In genomic region chr9:121625590-121625989, GRCh38 we compare ENCODE assay signal across 20 cellular contexts. TPM values are rescaled to one million over a fixed set of nuclear protein-coding genes. Genes with fewer than 3 reads are reported as not detected.
DNase-seq lines count a peak whose midpoint lies in the region; TF ChIP-seq lines count a peak whose summit lies in the region.
"Had no signal": no experiment of that assay in that cellular context is flagged by ENCODE, and none has a peak within 500 bp of the region (broad histone marks: within the 10 kb centered on the region; RNA-seq: fewer than 3 reads in every experiment).

No MANE protein-coding gene starts in this region.

- WGBS in endodermal cell (ENCODE audit: insufficient coverage in 1 of 2, insufficient read length in 1 of 2), 2 experiments, result 88 to 94% methylated on average over 2 to 3 of the region's 3 CpGs

- H3K36me3 Mint-ChIP-seq in endodermal cell (ENCODE audit: low read depth) (no peaks in the 10 kb centered on the region), nephron (ENCODE audit: low read depth) (no peaks in the 10 kb centered on the region)
- H3K36me3 Mint-ChIP-seq: CD8-positive, alpha-beta T cell had no signal

- H3K9ac ChIP-seq in endodermal cell (ENCODE audit: extremely low read depth, low read length, poor library complexity, severe bottlenecking), result no peak overlapping the region
- no peak overlapping the region for H3K9ac ChIP-seq in Karpas-422 (ENCODE audit: low read length)

- H3K4me3 ChIP-seq in left ventricle myocardium inferior, result no peak overlapping the region
- no peak overlapping the region for H3K4me3 ChIP-seq in endodermal cell (ENCODE audit: low read length)
- H3K4me3 ChIP-seq in Karpas-422 (ENCODE audit: low read length), result no peak overlapping the region
- H3K4me3 ChIP-seq: SJSA1 had no signal

- TF ChIP-seq CTCF in left ventricle myocardium inferior (IDR thresholded peaks at IDR 0.05; ENCODE audit: borderline replicate concordance) (no peak), endodermal cell (conservative IDR thresholded peaks at IDR 0.05) (no peak), nephron (IDR thresholded peaks at IDR 0.05; ENCODE audit: unreplicated experiment in 3 of 3) (no peak)

- H3K4me3 Mint-ChIP-seq in endodermal cell (no peak overlapping the region), nephron (no peak overlapping the region)
- H3K4me3 Mint-ChIP-seq: CD8-positive, alpha-beta T cell had no signal

- no peaks in the 10 kb centered on the region for H3K9me2 ChIP-seq in Karpas-422 (replicated peaks; ENCODE audit: insufficient read depth, low read length)

- H3K36me3 ChIP-seq in left ventricle myocardium inferior (no peaks in the 10 kb centered on the region), endodermal cell (ENCODE audit: control insufficient read depth, insufficient read depth, low read length) (no peaks in the 10 kb centered on the region), Karpas-422 (ENCODE audit: insufficient read depth, low read length) (no peaks in the 10 kb centered on the region)
- H3K36me3 ChIP-seq: SJSA1 had no signal

- H3K27me3 ChIP-seq in left ventricle myocardium inferior (ENCODE audit: low read depth) (no peaks in the 10 kb centered on the region), endodermal cell (ENCODE audit: control insufficient read depth, insufficient read depth, low read length, poor library complexity, severe bottlenecking) (no peaks in the 10 kb centered on the region), Karpas-422 (ENCODE audit: low read length) (no peaks in the 10 kb centered on the region)
- H3K27me3 ChIP-seq: SJSA1 had no signal

- H3K9me3 Mint-ChIP-seq in endodermal cell (no peaks in the 10 kb centered on the region), nephron (no peaks in the 10 kb centered on the region)
- H3K9me3 Mint-ChIP-seq: CD8-positive, alpha-beta T cell had no signal

- H3K27ac Mint-ChIP-seq in endodermal cell, result peak overlapping the region; percentile 56
- H3K27ac Mint-ChIP-seq in nephron, result peak overlapping the region in 2 of 3 experiments; percentile 23 to 40
- H3K27ac Mint-ChIP-seq: CD8-positive, alpha-beta T cell had no signal

- H3K79me2 ChIP-seq in Karpas-422 (ENCODE audit: low read length), result no peaks in the 10 kb centered on the region

- H4K20me1 ChIP-seq in Karpas-422 (ENCODE audit: insufficient read depth, low read depth, low read length), result no peaks in the 10 kb centered on the region

- intact Hi-C loops in left ventricle myocardium inferior (cut with micrococcal nuclease) (no loop called here), cardiac septum (cut with DNase I) (no loop called here)

- no peak for DNase-seq in left ventricle myocardium inferior
- DNase-seq in cardiac septum (ENCODE audit: low spot score), result no peak
- no peak for DNase-seq in endodermal cell
- no peak for DNase-seq in Karpas-422
- DNase-seq in activated CD4-positive, CD25-positive, alpha-beta regulatory T cell treated with anti-CD3 and anti-CD28 coated beads, Interleukin-2, amount 50 U/mL, for 72 hours, result no peak
- DNase-seq in Ammon's horn (ENCODE audit: low spot score), result no peak
- DNase-seq: Caco-2; CD8-positive, alpha-beta T cell; GDM1; Kasumi-1; NCI-H2029; NCI-H446 treated with DMSO at 0.1 percent for 48 hours; NCI-H526; NCI-H82; NK-92 treated with Interleukin-12 subunit alpha and Interleukin-12 subunit beta, amount 100 ng/mL, for 24 hours; PC-3 had no signal

- H3K9me3 ChIP-seq in left ventricle myocardium inferior (replicated peaks) (no peaks in the 10 kb centered on the region), endodermal cell (ENCODE audit: control insufficient read depth, low read length) (no peaks in the 10 kb centered on the region), Karpas-422 (ENCODE audit: low read length) (no peaks in the 10 kb centered on the region)
- H3K9me3 ChIP-seq: Caco-2, SJSA1 had no signal

- H3K4me1 Mint-ChIP-seq in endodermal cell, result peaks cover 15% of the 10 kb centered on the region
- H3K4me1 Mint-ChIP-seq in nephron, result peaks cover 42% of the 10 kb centered on the region

- no peak overlapping the region for H2AFZ ChIP-seq in Karpas-422 (ENCODE audit: low read length)

- H3K27me3 Mint-ChIP-seq in endodermal cell (ENCODE audit: insufficient read depth) (no peaks in the 10 kb centered on the region), nephron (ENCODE audit: low read depth) (peaks cover 5% of the 10 kb centered on the region)

- peak overlapping the region; percentile 52 for H3K27ac ChIP-seq in left ventricle myocardium inferior (replicated peaks)
- no peak overlapping the region for H3K27ac ChIP-seq in endodermal cell (ENCODE audit: low read depth, low read length)
- H3K27ac ChIP-seq in Karpas-422 (ENCODE audit: low read length), result no peak overlapping the region
- H3K27ac ChIP-seq: C4-2B, HL-60, SJSA1 had no signal

- H3K4me2 ChIP-seq in Karpas-422 (ENCODE audit: low read depth, low read length, poor library complexity, severe bottlenecking), result no peak overlapping the region

- H3K4me1 ChIP-seq in left ventricle myocardium inferior (peaks cover 61% of the 10 kb centered on the region), endodermal cell (ENCODE audit: control insufficient read depth, insufficient read depth, low read length) (peaks cover 8% of the 10 kb centered on the region), Karpas-422 (ENCODE audit: low read length) (no peaks in the 10 kb centered on the region)
- H3K4me1 ChIP-seq: Caco-2, SJSA1 had no signal

RNA-seq across cellular contexts. Expression of gene DAB2IP, which starts 25.8 kb away (rescaled TPM):
- total RNA-seq in left ventricle myocardium inferior, result 50.7 TPM
- total RNA-seq in cardiac septum, result 60.3 TPM
- 10 to 100 TPM; 70.7 to 71.0 TPM for total RNA-seq in endodermal cell
- 33.4 TPM for polyA plus RNA-seq in endodermal cell (2013, experiment 1 of 2)
- polyA plus RNA-seq in endodermal cell (2013, experiment 2 of 2), result 36.0 TPM
- total RNA-seq in Karpas-422 (2014; rRNA removed; shearing (Covaris generic); ENCODE audit: low replicate concordance), result 0.18 and 1.3 TPM in 2 replicates

Comparison
In these comparisons a context has a peak if more than half of its experiments do, and no peak if none do; other contexts are left out.
1. RNA of gene DAB2IP, which starts 25.8 kb away (total RNA-seq): 70.7 to 71.0 TPM in endodermal cell, 60.3 TPM in cardiac septum (single experiment) and 50.7 TPM in left ventricle myocardium inferior (single experiment); 0.18 to 1.3 TPM in Karpas-422; every median in the first group is over 10 times any median in the second.